ENCODE assay signal across 8 cellular contexts in the genomic region with DNA sequence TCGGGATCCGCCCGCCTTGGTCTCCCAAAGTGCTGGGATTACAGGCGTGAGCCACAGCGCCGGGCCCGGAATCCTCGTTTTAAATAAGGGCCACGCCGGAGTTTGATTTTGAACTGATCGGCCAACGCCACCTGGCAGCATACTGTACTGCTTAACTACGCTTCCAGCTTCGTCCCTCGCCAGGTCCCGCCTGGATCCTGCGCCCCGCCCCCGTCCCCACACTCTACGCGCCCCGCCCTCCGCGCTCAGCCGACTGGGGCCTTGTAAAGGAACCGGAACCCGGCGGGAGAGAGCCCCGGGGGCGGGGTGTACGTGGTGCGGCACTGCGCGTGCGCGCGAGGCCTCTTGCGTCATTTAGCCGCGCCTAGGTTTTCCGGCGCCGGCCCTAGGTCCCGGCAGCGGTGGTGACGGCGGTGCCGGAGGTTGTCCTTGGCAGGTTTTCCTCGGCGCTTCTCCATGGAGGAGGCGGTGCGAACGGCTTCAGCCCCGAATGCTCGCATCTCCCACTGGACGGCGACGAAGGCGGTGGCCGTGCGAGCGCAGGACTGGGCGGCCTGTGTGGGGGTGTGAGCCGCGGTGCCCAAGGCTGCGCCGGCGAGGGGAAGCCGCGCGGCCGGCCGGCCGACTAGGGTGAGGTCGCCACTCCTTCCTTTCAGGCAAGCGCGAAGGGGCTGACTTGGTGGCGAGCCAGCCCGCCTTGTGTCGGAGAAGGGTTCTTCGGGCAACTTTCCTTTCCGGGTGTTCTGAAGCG. TPM values are rescaled to one million over a fixed set of nuclear protein-coding genes. Genes with fewer than 3 reads are reported as not detected.
A peak's percentile ranks its signal among the peaks of the same experiment; 100 is the strongest.
DNase-seq lines count a peak whose midpoint lies in the region; ATAC-seq, FAIRE-seq and TF ChIP-seq lines count a peak whose summit lies in the region.

A gene (plus strand): TSS at position 375 of the 751 bp plus-strand sequence. CDS start 13,066 bp downstream, outside the sequence.

- POLR2A ChIA-PET in AG04449 (lab: Yijun Ruan, JAX): interaction anchor here (0.5 kb wide), 1 partner anchor 57 kb away, joined by 3 read pairs; no protein-coding TSS in a partner anchor

- under 1% methylated on average over 76 of the region's 83 CpGs for WGBS in smooth muscle cell (ENCODE audit: low lambda C conversion rate)

- TF ChIP-seq CTCF in AG04449 (IDR thresholded peaks at IDR 0.05; ENCODE audit: insufficient read depth, low read length, missing control alignments) (no peak), WI38 (IDR thresholded peaks at IDR 0.05; ENCODE audit: low read depth, low read length) (no peak), bronchial epithelial cell (IDR thresholded peaks at IDR 0.05; ENCODE audit: insufficient read depth, low read length, severe bottlenecking) (peak; percentile 18), smooth muscle cell (IDR thresholded peaks at IDR 0.05; ENCODE audit: borderline replicate concordance, insufficient read depth, poor library complexity, severe bottlenecking) (no peak)

- H2AFZ ChIP-seq in smooth muscle cell (ENCODE audit: low read depth): peak within 1 kb of the TSS; percentile 77

- CTCF ChIA-PET in AG04449 (lab: Yijun Ruan, JAX): interaction anchor here (1.3 kb wide), 1 partner anchor 27 kb away, joined by 3 read pairs; no protein-coding TSS in a partner anchor

- DNase-seq in AG04449 (ENCODE audit: low read depth, low spot score): peak; percentile 78
- peak; percentile 94 for DNase-seq in NCI-H2227 treated with DMSO at 0.1 percent for 48 hours (lab: John Stamatoyannopoulos, UW)
- DNase-seq in bronchial epithelial cell (ENCODE audit: low read depth): peak; percentile 89
- peak; percentile 99 for DNase-seq in iPS-NIHi11 (ENCODE audit: low spot score)
- peak; percentile 97 for DNase-seq in smooth muscle cell (lab: John Stamatoyannopoulos, UW; ENCODE audit: unreplicated experiment)

- H3K27ac ChIP-seq in smooth muscle cell (ENCODE audit: low read depth): peak within 1 kb of the TSS; percentile 84

- ATAC-seq in GM18907 (IDR thresholded peaks at IDR 0.05; ENCODE audit: unreplicated experiment) (peak; percentile 86), HG03159 (IDR thresholded peaks at IDR 0.05; ENCODE audit: unreplicated experiment) (peak; percentile 77)

- H3K9me3 ChIP-seq in smooth muscle cell (replicated peaks; ENCODE audit: low read depth): no peaks in the 10 kb centered on the region

- H3K9ac ChIP-seq in smooth muscle cell (ENCODE audit: low read depth): peak within 1 kb of the TSS; percentile 93

- H3K4me1 ChIP-seq in smooth muscle cell (ENCODE audit: low read depth): peaks cover 17% of the 10 kb centered on the region

- FAIRE-seq in bronchial epithelial cell (lab: Jason Lieb, UNC): no peak

- peaks cover 47% of the 10 kb centered on the region for H3K79me2 ChIP-seq in smooth muscle cell (ENCODE audit: low read depth)

- H3K4me3 ChIP-seq in AG04449 (ENCODE audit: low read depth, low read length) (peak within 1 kb of the TSS; percentile 93), WI38 (ENCODE audit: low read depth, low read length) (peak within 1 kb of the TSS; percentile 94), bronchial epithelial cell (ENCODE audit: low read depth, low read length) (peak within 1 kb of the TSS; percentile 94), smooth muscle cell (peak within 1 kb of the TSS; percentile 85)

- H4K20me1 ChIP-seq in smooth muscle cell (ENCODE audit: low read depth): peaks cover 21% of the 10 kb centered on the region

- H3F3A ChIP-seq in smooth muscle cell (ENCODE audit: low read depth): peaks cover 5% of the 10 kb centered on the region

- H3K36me3 ChIP-seq in bronchial epithelial cell (ENCODE audit: control insufficient read depth, insufficient read depth, low read length) (peaks cover 2% of the 10 kb centered on the region), smooth muscle cell (ENCODE audit: low read depth) (no peaks in the 10 kb centered on the region)

- peak within 1 kb of the TSS; percentile 94 for H3K4me2 ChIP-seq in smooth muscle cell

- H3K27me3 ChIP-seq in bronchial epithelial cell (ENCODE audit: control insufficient read depth, insufficient read depth, low read length) (no peaks in the 10 kb centered on the region), smooth muscle cell (ENCODE audit: low read depth) (no peaks in the 10 kb centered on the region)

RNA-seq across cellular contexts. Expression of the gene that starts here (rescaled TPM):
- 54.2 and 76.1 TPM in 2 replicates for total RNA-seq in bronchial epithelial cell
- total RNA-seq in smooth muscle cell: 70.5 and 85.9 TPM in 2 replicates
- polyA plus RNA-seq in smooth muscle cell: 44.7 and 48.6 TPM in 2 replicates

Comparison
In these comparisons a context has a peak if more than half of its experiments do, and no peak if none do; other contexts are left out.
1. Peak in every context shown above with its lines: DNase-seq, ATAC-seq, H3K4me3 ChIP-seq and H3K27ac ChIP-seq.